In the genomic region with DNA sequence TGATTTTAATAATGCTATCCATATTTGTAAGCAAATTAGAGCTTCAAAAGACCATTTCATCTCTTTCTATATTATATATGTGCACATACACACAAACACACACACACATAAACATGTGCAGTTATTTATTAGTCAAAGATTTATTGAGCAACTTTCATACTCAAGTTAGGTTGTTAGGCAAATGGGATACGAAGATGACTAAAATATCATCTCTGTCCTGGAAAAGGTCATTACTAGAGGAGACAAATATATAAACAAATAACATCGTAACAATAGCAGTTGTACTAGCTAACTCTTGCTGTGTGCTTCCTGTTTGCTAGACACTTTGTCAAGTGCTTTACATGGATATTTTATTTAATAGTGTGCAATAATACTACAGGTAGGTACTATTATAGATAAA, we compare ENCODE assay signal across 21 cellular contexts.
"Had no signal": no experiment of that assay in that cellular context is flagged by ENCODE, and none has a peak within 500 bp of the region (broad histone marks: within the 10 kb centered on the region; RNA-seq: fewer than 3 reads in every experiment).

No MANE protein-coding gene starts in this region.

- H3K27me3 ChIP-seq: colonic mucosa, gastroesophageal sphincter, right lobe of liver, transverse colon had no signal

- H3K9me3 Mint-ChIP-seq: immature natural killer cell; nephron; stimulated activated naive B cell treated with anti-CD40 and anti-IgM and Interleukin-4, amounts not matched to agents 10 μg/mL and 1 μg/mL and 100 μg/mL, for 72 hours; stimulated activated naive CD8-positive, alpha-beta T cell treated with anti-CD3 and anti-CD28 coated beads, Interleukin-15, amount 100 ng/mL, for 72 hours had no signal

- H3K4me3 Mint-ChIP-seq: immature natural killer cell; naive B cell; nephron; stimulated activated naive B cell treated with anti-CD40 and anti-IgM and Interleukin-4, amounts not matched to agents 10 μg/mL and 1 μg/mL and 100 μg/mL, for 72 hours; stimulated activated naive CD8-positive, alpha-beta T cell treated with anti-CD3 and anti-CD28 coated beads, Interleukin-15, amount 100 ng/mL, for 72 hours had no signal

- H3K9me3 ChIP-seq: colonic mucosa, gastroesophageal sphincter, psoas muscle, right lobe of liver, thoracic aorta, transverse colon had no signal

- H3K36me3 ChIP-seq: colonic mucosa, gastroesophageal sphincter, right lobe of liver, thoracic aorta, transverse colon had no signal

- H3K4me3 ChIP-seq: colonic mucosa, gastroesophageal sphincter, lung, psoas muscle, right lobe of liver, thoracic aorta, transverse colon had no signal

- H3K4me1 Mint-ChIP-seq: immature natural killer cell; naive B cell; nephron; stimulated activated naive B cell treated with anti-CD40 and anti-IgM and Interleukin-4, amounts not matched to agents 10 μg/mL and 1 μg/mL and 100 μg/mL, for 72 hours; stimulated activated naive CD8-positive, alpha-beta T cell treated with anti-CD3 and anti-CD28 coated beads, Interleukin-15, amount 100 ng/mL, for 72 hours had no signal

- H3K4me1 ChIP-seq: colonic mucosa, psoas muscle, right lobe of liver, transverse colon had no signal

- H3K36me3 Mint-ChIP-seq: immature natural killer cell; naive B cell; stimulated activated naive B cell treated with anti-CD40 and anti-IgM and Interleukin-4, amounts not matched to agents 10 μg/mL and 1 μg/mL and 100 μg/mL, for 72 hours had no signal

- DNase-seq: colonic mucosa; erythroblast; glutamatergic neuron; immature natural killer cell; kidney; left cardiac atrium; left ventricle myocardium superior; naive B cell; occipital lobe; psoas muscle; retina; right lobe of liver; stimulated activated CD4-positive, alpha-beta T cell treated with anti-CD3 and anti-CD28 coated beads, Interleukin-2, amount 100 ng/mL, for 24 hours; stimulated activated CD4-positive, alpha-beta T cell treated with anti-CD3 and anti-CD28 coated beads, Interleukin-4, amount 100 ng/mL, for 4 hours; stimulated activated naive B cell treated with anti-CD40 and anti-IgM and Interleukin-4, amounts not matched to agents 10 μg/mL and 1 μg/mL and 100 μg/mL, for 72 hours; stimulated activated naive CD8-positive, alpha-beta T cell treated with anti-CD3 and anti-CD28 coated beads, Interleukin-15, amount 100 ng/mL, for 72 hours; transverse colon had no signal

- H3K27ac ChIP-seq: colonic mucosa, gastroesophageal sphincter, psoas muscle, right lobe of liver, thoracic aorta, transverse colon had no signal

- H3K27me3 Mint-ChIP-seq: stimulated activated naive B cell treated with anti-CD40 and anti-IgM and Interleukin-4, amounts not matched to agents 10 μg/mL and 1 μg/mL and 100 μg/mL, for 72 hours; stimulated activated naive CD8-positive, alpha-beta T cell treated with anti-CD3 and anti-CD28 coated beads, Interleukin-15, amount 100 ng/mL, for 72 hours had no signal

- H3K27ac Mint-ChIP-seq: immature natural killer cell; naive B cell; nephron; stimulated activated naive B cell treated with anti-CD40 and anti-IgM and Interleukin-4, amounts not matched to agents 10 μg/mL and 1 μg/mL and 100 μg/mL, for 72 hours; stimulated activated naive CD8-positive, alpha-beta T cell treated with anti-CD3 and anti-CD28 coated beads, Interleukin-15, amount 100 ng/mL, for 72 hours had no signal
